8 cellular contexts compared by ENCODE assay signal in genomic region chr2:240134956-240135520, GRCh38. TPM values are rescaled to one million over a fixed set of nuclear protein-coding genes. Genes with fewer than 3 reads are reported as not detected.
A peak's percentile ranks its signal among the peaks of the same experiment; 100 is the strongest.
DNase-seq lines count a peak whose midpoint lies in the region; ATAC-seq, FAIRE-seq and TF ChIP-seq lines count a peak whose summit lies in the region.

No MANE protein-coding gene starts in this region.

- no peaks in the 10 kb centered on the region for H3K9me3 Mint-ChIP-seq in endothelial cell (ENCODE audit: unreplicated experiment)

- H3K36me3 ChIP-seq in BLaER1 (peaks cover 46% of the 10 kb centered on the region), OCI-LY1 (ENCODE audit: insufficient read depth, low read length) (peaks cover 39% of the 10 kb centered on the region), neural cell (ENCODE audit: insufficient read depth, low read length) (no peaks in the 10 kb centered on the region), small intestine (ENCODE audit: control insufficient read depth in 2 of 2, insufficient read depth in 2 of 2, low read length in 2 of 2) (peaks cover 2 to 8% of the 10 kb centered on the region in 2 donors)

- TF ChIP-seq RAD21 in neural cell (conservative IDR thresholded peaks at IDR 0.05): no peak

- H3K4me3 ChIP-seq in BLaER1 (peak overlapping the region; percentile 89), OCI-LY1 (ENCODE audit: low read depth, low read length, poor library complexity, severe bottlenecking) (peak overlapping the region; percentile 93), neural cell (ENCODE audit: low read length) (peak overlapping the region; percentile 99), small intestine (ENCODE audit: low read depth in 1 of 2, low read length in 2 of 2) (peak overlapping the region in 1 of 2 donors; percentile 91)

- no peaks in the 10 kb centered on the region; the same call in 1 of the 2 replicates for H3K27me3 ChIP-seq in BLaER1
- no peaks in the 10 kb centered on the region for H3K27me3 ChIP-seq in OCI-LY1 (ENCODE audit: insufficient read depth, low read length)
- no peaks in the 10 kb centered on the region for H3K27me3 ChIP-seq in neural cell (ENCODE audit: insufficient read depth, low read depth, low read length)
- no peaks in the 10 kb centered on the region for H3K27me3 ChIP-seq in small intestine (ENCODE audit: control insufficient read depth in 2 of 2, insufficient read depth in 2 of 2, low read length in 2 of 2)

- TF ChIP-seq CTCF in OCI-LY1 (IDR thresholded peaks at IDR 0.05; ENCODE audit: low read length) (no peak), endothelial cell (IDR thresholded peaks at IDR 0.05; ENCODE audit: unreplicated experiment) (no peak), neural cell (IDR thresholded peaks at IDR 0.05; ENCODE audit: poor library complexity, severe bottlenecking) (no peak)

- H3F3A ChIP-seq in OCI-LY1 (ENCODE audit: insufficient read depth, low read length): no peaks in the 10 kb centered on the region
- H3F3A ChIP-seq in neural cell (ENCODE audit: insufficient read depth, low read length, poor library complexity, severe bottlenecking): no peaks in the 10 kb centered on the region

- DNase-seq in endothelial cell (ENCODE audit: low spot score) (no peak), small intestine (no peak), COLO829 (ENCODE audit: low spot score) (no peak), activated gamma-delta T cell treated with Interleukin-2 at 50 U/mL for 16 hours (no peak)

- H3K4me1 Mint-ChIP-seq in endothelial cell (ENCODE audit: unreplicated experiment): peaks cover 14% of the 10 kb centered on the region

- H3K9me2 ChIP-seq in OCI-LY1 (ENCODE audit: low read depth, low read length): no peaks in the 10 kb centered on the region
- no peaks in the 10 kb centered on the region for H3K9me2 ChIP-seq in neural cell (ENCODE audit: insufficient read depth, low read length)

- H3K27ac ChIP-seq in BLaER1 (peak overlapping the region; percentile 82), OCI-LY1 (ENCODE audit: low read depth, low read length, poor library complexity, severe bottlenecking) (no peak overlapping the region), neural cell (ENCODE audit: low read length) (no peak overlapping the region), small intestine (ENCODE audit: low read depth in 1 of 2, low read length in 1 of 2) (peak overlapping the region in 1 of 2 donors; percentile 1)

- no peak overlapping the region for H2AFZ ChIP-seq in OCI-LY1 (ENCODE audit: low read length)
- H2AFZ ChIP-seq in neural cell (ENCODE audit: low read depth, low read length): peak overlapping the region; percentile 40

- H4K20me1 ChIP-seq in BLaER1 (peaks cover 45% of the 10 kb centered on the region), OCI-LY1 (ENCODE audit: insufficient read depth, low read length) (no peaks in the 10 kb centered on the region), neural cell (ENCODE audit: insufficient read depth) (no peaks in the 10 kb centered on the region)

- peak overlapping the region; percentile 88 for H3K4me2 ChIP-seq in BLaER1
- peak overlapping the region; percentile 84 for H3K4me2 ChIP-seq in OCI-LY1 (ENCODE audit: low read length)
- H3K4me2 ChIP-seq in neural cell (ENCODE audit: low read length): peak overlapping the region; percentile 99

- WGBS in small intestine, 3 donors: 82 to 87% (median 86%) methylated on average over 15 of the region's 15 CpGs

- peaks cover 34% of the 10 kb centered on the region for H3K36me3 Mint-ChIP-seq in endothelial cell (ENCODE audit: low read depth, unreplicated experiment)

- H3K27me3 Mint-ChIP-seq in endothelial cell (ENCODE audit: unreplicated experiment): peaks cover 11% of the 10 kb centered on the region

- H3K9ac ChIP-seq in BLaER1: peak overlapping the region; percentile 92
- peak overlapping the region; percentile 90 for H3K9ac ChIP-seq in OCI-LY1 (ENCODE audit: low read length)
- peak overlapping the region; percentile 83 for H3K9ac ChIP-seq in neural cell (ENCODE audit: low read length)

- peak overlapping the region; percentile 99 for H3K4me3 Mint-ChIP-seq in endothelial cell (ENCODE audit: unreplicated experiment)

- FAIRE-seq in small intestine (lab: Jason Lieb, UNC): no peak

- no peak for ATAC-seq in HG03135 (IDR thresholded peaks at IDR 0.05; ENCODE audit: unreplicated experiment)

- H3K4me1 ChIP-seq in BLaER1: peaks cover 28% of the 10 kb centered on the region
- H3K4me1 ChIP-seq in OCI-LY1 (ENCODE audit: insufficient read depth, low read length, severe bottlenecking): peaks cover 21% of the 10 kb centered on the region
- H3K4me1 ChIP-seq in small intestine (ENCODE audit: control insufficient read depth in 2 of 2, insufficient read depth in 1 of 2, low read depth in 1 of 2, low read length in 1 of 2): peaks cover 4 to 8% of the 10 kb centered on the region in 2 donors

- H3K27ac Mint-ChIP-seq in endothelial cell (ENCODE audit: unreplicated experiment): peak overlapping the region; percentile 91

- no peak for TF ChIP-seq EP300 in neural cell (conservative IDR thresholded peaks at IDR 0.05; ENCODE audit: poor library complexity, severe bottlenecking)

- H3K9me3 ChIP-seq in BLaER1 (no peaks in the 10 kb centered on the region), OCI-LY1 (ENCODE audit: low read length) (no peaks in the 10 kb centered on the region), neural cell (ENCODE audit: low read length) (no peaks in the 10 kb centered on the region), small intestine (ENCODE audit: control insufficient read depth, low read depth) (no peaks in the 10 kb centered on the region)

- peaks cover 11% of the 10 kb centered on the region; the same call in 1 of the 2 replicates for H3K79me2 ChIP-seq in OCI-LY1 (ENCODE audit: insufficient read depth, low read length)
- peaks cover 23% of the 10 kb centered on the region for H3K79me2 ChIP-seq in neural cell (replicated peaks; ENCODE audit: insufficient read depth, low read length)

TF ChIP-seq in neural cell, 6 proteins besides CTCF, POLR2A, EP300 and RAD21:
- TF ChIP-seq REST (IDR thresholded peaks at IDR 0.05; ENCODE audit: borderline replicate concordance) (no peak), TAF1 (IDR thresholded peaks at IDR 0.05; ENCODE audit: low read depth) (no peak), EZH2 (IDR thresholded peaks at IDR 0.05; ENCODE audit: borderline replicate concordance, insufficient read depth, low read length, poor library complexity, severe bottlenecking) (no peak), MXI1 (conservative IDR thresholded peaks at IDR 0.05; ENCODE audit: poor library complexity, severe bottlenecking) (no peak), POLR2AphosphoS5 (IDR thresholded peaks at IDR 0.05) (no peak), SMC3 (conservative IDR thresholded peaks at IDR 0.05; ENCODE audit: poor library complexity) (no peak)

RNA-seq across cellular contexts. Expression of gene COPS9, which starts 1.1 kb away (rescaled TPM):
- total RNA-seq in endothelial cell (ENCODE audit: unreplicated experiment): 165 TPM
- polyA plus RNA-seq in neural cell (295 and 359 TPM in 2 replicates), small intestine (100 to 1,000 TPM; 258 to 394 (median 382) TPM)
- polyA minus RNA-seq in neural cell: 48.0 and 50.1 TPM in 2 replicates

RNA-seq across cellular contexts. Expression of gene OTOS, which starts 5.4 kb away (rescaled TPM):
- not detected for total RNA-seq in endothelial cell (ENCODE audit: unreplicated experiment)
- polyA plus RNA-seq in neural cell: not detected in 2 replicates
- polyA minus RNA-seq in neural cell: not detected in 2 replicates
- not detected for polyA plus RNA-seq in small intestine
